In the genomic region with DNA sequence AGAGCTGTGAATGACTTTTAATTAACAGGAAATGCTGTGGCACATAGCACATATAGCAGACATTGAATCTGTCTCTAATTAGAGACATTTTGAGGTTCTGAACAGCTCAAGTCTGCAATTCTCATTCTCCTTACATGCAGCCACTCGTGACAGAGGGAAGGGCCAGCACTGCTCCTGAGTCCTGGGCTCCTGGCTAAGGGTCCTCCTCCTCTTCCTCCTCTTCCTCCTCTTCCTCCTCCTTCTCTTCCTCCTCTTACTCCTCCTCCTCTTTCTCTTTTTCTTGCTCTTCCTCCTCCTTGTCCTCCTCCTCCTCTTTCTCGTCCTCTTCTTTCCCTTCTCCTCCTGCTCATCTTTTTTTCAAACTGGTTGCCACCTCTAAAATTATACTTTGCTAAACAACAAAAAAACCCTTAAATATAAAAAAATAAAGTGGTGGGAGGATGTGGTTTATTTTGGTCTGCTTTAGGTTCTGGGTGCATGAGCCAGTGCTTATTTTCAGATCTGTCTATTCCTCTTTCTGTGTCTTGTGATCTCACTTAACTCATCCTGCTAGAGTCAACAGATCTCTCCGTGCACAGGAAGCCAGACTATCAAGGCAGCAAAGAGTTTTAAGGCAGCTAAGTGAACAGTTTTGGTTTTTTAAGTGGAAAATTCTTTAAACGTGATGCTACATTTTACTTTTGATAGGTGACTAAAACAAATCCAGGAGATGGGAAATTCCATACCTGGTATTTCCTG, we compare ENCODE assay signal across 8 cellular contexts.
DNase-seq lines count a peak whose midpoint lies in the region; ATAC-seq, FAIRE-seq and TF ChIP-seq lines count a peak whose summit lies in the region.

No MANE protein-coding gene starts in this region.

- H3K4me3 ChIP-seq in GM12878: 0 out of 2 replicates have a peak overlapping the region, but pooled peaks have one; percentile 0
- no peak overlapping the region for H3K4me3 ChIP-seq in Caco-2 (ENCODE audit: low read depth, low read length)

- H3K4me1 Mint-ChIP-seq in stimulated activated effector memory CD8-positive, alpha-beta T cell treated with anti-CD3 and anti-CD28 coated beads, Interleukin-12 subunit alpha, Interleukin-12 subunit beta, amount 100 ng/mL, for 72 hours: peaks cover 42% of the 10 kb centered on the region
- no peaks in the 10 kb centered on the region for H3K4me1 Mint-ChIP-seq in Caco-2 (ENCODE audit: low read depth, unreplicated experiment)
- peaks cover 13% of the 10 kb centered on the region for H3K4me1 Mint-ChIP-seq in Calu3 (ENCODE audit: low read depth, unreplicated experiment)

- H2AFZ ChIP-seq in GM12878 (ENCODE audit: control insufficient read depth, low read depth, low read length): peak overlapping the region; percentile 49

- no peak for TF ChIP-seq POLR2A in GM12892 (IDR thresholded peaks at IDR 0.05; ENCODE audit: low read depth, low read length)
- TF ChIP-seq POLR2A in GM12878 (IDR thresholded peaks at IDR 0.05; ENCODE audit: low read depth, low read length): no peak

- in situ Hi-C loops in GM12878 (cut with MboI): no loop called here

- intact Hi-C loops in GM12878 (cut with micrococcal nuclease; ENCODE audit: unreplicated experiment): no loop called here
- intact Hi-C loops in Caco-2 (cut with micrococcal nuclease; ENCODE audit: unreplicated experiment): no loop called here
- intact Hi-C loops in Calu3 (cut with micrococcal nuclease; ENCODE audit: unreplicated experiment): no loop called here

- TF ChIP-seq CTCF in GM12878 (IDR thresholded peaks at IDR 0.05 in 2 of 3, conservative IDR thresholded peaks at IDR 0.05 in 1 of 3; ENCODE audit: control insufficient read depth in 2 of 3, extremely low read depth in 1 of 3, insufficient read depth in 1 of 3, low read depth in 3 of 3, low read length in 3 of 3): no peak
- no peak for TF ChIP-seq CTCF in Caco-2 (IDR thresholded peaks at IDR 0.05; ENCODE audit: insufficient read depth in 1 of 2, low read depth in 1 of 2, low read length in 1 of 2, severe bottlenecking in 1 of 2, unreplicated experiment in 1 of 2)
- no peak for TF ChIP-seq CTCF in Calu3 (IDR thresholded peaks at IDR 0.05; ENCODE audit: unreplicated experiment)

- no peak for TF ChIP-seq RAD21 in GM12878 (IDR thresholded peaks at IDR 0.05; ENCODE audit: insufficient read depth, low read depth, low read length)

- TF ChIP-seq EP300 in GM12878 (IDR thresholded peaks at IDR 0.05; ENCODE audit: borderline replicate concordance in 1 of 2, control insufficient read depth in 1 of 2, low read depth in 2 of 2, low read length in 2 of 2): peak; percentile 40 to 80; a peak in 3 of 4 replicates

- BruUV-seq in GM12878 (replicated peaks; lab: Mats Ljungman, UMichigan) (no TSS peak), Caco-2 (replicated peaks; lab: Mats Ljungman, UMichigan) (no TSS peak), Calu3 (replicated peaks; lab: Mats Ljungman, UMichigan) (no TSS peak)

- CTCF ChIA-PET in GM12878 (lab: Yijun Ruan, JAX): interaction anchor here (0.6 kb wide), 1 partner anchor 66 kb away, joined by 3 read pairs; no protein-coding TSS in a partner anchor
- CTCF ChIA-PET in Caco-2 (lab: Charles Lee): no interaction called here
- CTCF ChIA-PET in Calu3 (lab: Charles Lee): no interaction called here

- peak; percentile 91 for ATAC-seq in GM21390 (IDR thresholded peaks at IDR 0.05; ENCODE audit: unreplicated experiment)
- ATAC-seq in GM12878: peak; percentile 94
- peak; percentile 90 for ATAC-seq in stimulated activated effector memory CD8-positive, alpha-beta T cell treated with anti-CD3 and anti-CD28 coated beads, Interleukin-12 subunit alpha, Interleukin-12 subunit beta, amount 100 ng/mL, for 72 hours

- H3K4me3 Mint-ChIP-seq in stimulated activated effector memory CD8-positive, alpha-beta T cell treated with anti-CD3 and anti-CD28 coated beads, Interleukin-12 subunit alpha, Interleukin-12 subunit beta, amount 100 ng/mL, for 72 hours: peak overlapping the region; percentile 41
- H3K4me3 Mint-ChIP-seq in Caco-2 (ENCODE audit: unreplicated experiment): no peak overlapping the region
- no peak overlapping the region for H3K4me3 Mint-ChIP-seq in Calu3 (ENCODE audit: low read depth, unreplicated experiment)

- H3K79me2 ChIP-seq in GM12878 (ENCODE audit: control insufficient read depth, insufficient read depth, low read length): no peaks in the 10 kb centered on the region

- H3K4me1 ChIP-seq in GM12878 (ENCODE audit: control insufficient read depth, insufficient read depth, low read length) (peaks cover 19% of the 10 kb centered on the region), Caco-2 (no peaks in the 10 kb centered on the region)

- peak overlapping the region; percentile 47 for H3K27ac ChIP-seq in GM12878 (ENCODE audit: control insufficient read depth, insufficient read depth)

- H3K27me3 Mint-ChIP-seq in Caco-2 (ENCODE audit: insufficient read depth, unreplicated experiment) (no peaks in the 10 kb centered on the region), Calu3 (ENCODE audit: unreplicated experiment) (no peaks in the 10 kb centered on the region)

- H3K9ac ChIP-seq in GM12878 (ENCODE audit: control insufficient read depth, insufficient read depth, low read length): peak overlapping the region; percentile 37

- H3K36me3 ChIP-seq in GM12878 (ENCODE audit: control insufficient read depth in 2 of 2, insufficient read depth in 2 of 2, low read length in 1 of 2): no peaks in the 10 kb centered on the region
- H3K36me3 ChIP-seq in Caco-2 (ENCODE audit: control insufficient read depth, insufficient read depth, low read length): no peaks in the 10 kb centered on the region

- peak overlapping the region; percentile 64 for H3K4me2 ChIP-seq in GM12878 (ENCODE audit: control insufficient read depth, insufficient read depth)

- RAD21 ChIA-PET in GM12878 (lab: Charles Lee; ENCODE audit: unreplicated experiment): interaction anchor here (1.0 to 1.5 kb wide), 4 partner anchors 11 to 255 kb away, joined by 3 to 5 read pairs (median 4); no protein-coding TSS in a partner anchor

- no peaks in the 10 kb centered on the region for H3K27me3 ChIP-seq in GM12878 (replicated peaks in 1 of 2; ENCODE audit: control insufficient read depth in 2 of 2, insufficient read depth in 2 of 2, low read length in 1 of 2)
- no peaks in the 10 kb centered on the region for H3K27me3 ChIP-seq in Caco-2 (replicated peaks; ENCODE audit: control insufficient read depth, insufficient read depth, low read length)

- H4K20me1 ChIP-seq in GM12878 (ENCODE audit: control insufficient read depth, insufficient read depth): no peaks in the 10 kb centered on the region

- no peaks in the 10 kb centered on the region for H3K36me3 Mint-ChIP-seq in stimulated activated effector memory CD8-positive, alpha-beta T cell treated with anti-CD3 and anti-CD28 coated beads, Interleukin-12 subunit alpha, Interleukin-12 subunit beta, amount 100 ng/mL, for 72 hours
- H3K36me3 Mint-ChIP-seq in Caco-2 (ENCODE audit: insufficient read depth, unreplicated experiment) (no peaks in the 10 kb centered on the region), Calu3 (ENCODE audit: insufficient read depth, unreplicated experiment) (no peaks in the 10 kb centered on the region)

- FAIRE-seq in GM12892 (lab: Jason Lieb, UNC): peak; percentile 70
- FAIRE-seq in GM12878 (lab: Jason Lieb, UNC): peak; percentile 87

- DNase-seq in GM12892 (ENCODE audit: insufficient read length) (peak; percentile 35), HT1080 (ENCODE audit: low read depth) (peak; percentile 64), GM12878 (ENCODE audit: low read depth, low spot score) (peak; percentile 54), Caco-2 (no peak), Calu3 (no peak)
- no peak for DNase-seq in stimulated activated effector memory CD8-positive, alpha-beta T cell treated with anti-CD3 and anti-CD28 coated beads, Interleukin-12 subunit alpha, Interleukin-12 subunit beta, amount 100 ng/mL, for 72 hours (ENCODE audit: low spot score in 2 of 2)
- DNase-seq in activated CD4-positive, alpha-beta T cell treated with anti-CD3 and anti-CD28 coated beads, Interleukin-2, amount 50 U/mL, for 1 hour: no peak

- POLR2A ChIA-PET in GM12878 (lab: Charles Lee) (interaction anchor here (1.2 kb wide), 1 partner anchor 21 kb away, joined by 3 read pairs; no protein-coding TSS in a partner anchor), Caco-2 (lab: Charles Lee) (no interaction called here)

- 0% methylated on average over 4 of the region's 4 CpGs for WGBS in GM12878 (ENCODE audit: insufficient coverage, insufficient replicate concordance, low lambda C conversion rate, missing lambda C conversion rate)

- H3K27ac Mint-ChIP-seq in stimulated activated effector memory CD8-positive, alpha-beta T cell treated with anti-CD3 and anti-CD28 coated beads, Interleukin-12 subunit alpha, Interleukin-12 subunit beta, amount 100 ng/mL, for 72 hours: peak overlapping the region; percentile 83
- H3K27ac Mint-ChIP-seq in Caco-2 (ENCODE audit: unreplicated experiment) (no peak overlapping the region), Calu3 (ENCODE audit: unreplicated experiment) (no peak overlapping the region)

- SMC1A ChIA-PET in GM12878 (lab: Charles Lee; ENCODE audit: uncharacterized antibody, unreplicated experiment): interaction anchor here (0.8 to 1.0 kb wide), 2 partner anchors 14 to 191 kb away, joined by 3 read pairs; no protein-coding TSS in a partner anchor

- H3K9me3 ChIP-seq in GM12878 (replicated peaks; ENCODE audit: control insufficient read depth, insufficient read depth, low read length) (peaks cover 4% of the 10 kb centered on the region; the same call in 2 of the 3 replicates), Caco-2 (peaks cover 16% of the 10 kb centered on the region)

- peaks cover 5% of the 10 kb centered on the region for H3K9me3 Mint-ChIP-seq in stimulated activated effector memory CD8-positive, alpha-beta T cell treated with anti-CD3 and anti-CD28 coated beads, Interleukin-12 subunit alpha, Interleukin-12 subunit beta, amount 100 ng/mL, for 72 hours
- peaks cover 20% of the 10 kb centered on the region for H3K9me3 Mint-ChIP-seq in Caco-2 (ENCODE audit: unreplicated experiment)
- H3K9me3 Mint-ChIP-seq in Calu3 (ENCODE audit: low read depth, unreplicated experiment): no peaks in the 10 kb centered on the region

TF ChIP-seq in GM12878, 131 proteins besides CTCF, POLR2A, EP300 and RAD21 (continues in another document):
- TF ChIP-seq JUND (IDR thresholded peaks at IDR 0.05; ENCODE audit: low read depth, low read length) (no peak), NR2C2 (IDR thresholded peaks at IDR 0.05; ENCODE audit: borderline replicate concordance, control insufficient read depth, insufficient read length, low read depth) (no peak), STAT3 (IDR thresholded peaks at IDR 0.05; ENCODE audit: low read depth, low read length) (no peak), SUZ12 (IDR thresholded peaks at IDR 0.05; ENCODE audit: unreplicated experiment) (no peak), RELA (IDR thresholded peaks at IDR 0.05; ENCODE audit: borderline replicate concordance, partially characterized antibody) (no peak), JUNB (IDR thresholded peaks at IDR 0.05) (no peak)

Comparison
In these comparisons a context has a peak if more than half of its experiments do, and no peak if none do; other contexts are left out.
1. DNase-seq: peak in GM12892 (single experiment), HT1080 (single experiment) and GM12878 (single experiment); none in stimulated activated effector memory CD8-positive, alpha-beta T cell treated with anti-CD3 and anti-CD28 coated beads, Interleukin-12 subunit alpha, Interleukin-12 subunit beta, amount 100 ng/mL, for 72 hours (0 of 2), Caco-2 (0 of 2), Calu3 (single experiment) and activated CD4-positive, alpha-beta T cell treated with anti-CD3 and anti-CD28 coated beads, Interleukin-2, amount 50 U/mL, for 1 hour (single experiment).
2. Peak in every context shown above with its lines, with median percentiles within 50 percentile points of each other: ATAC-seq.